23 cellular contexts compared by ENCODE assay signal in the genomic region with DNA sequence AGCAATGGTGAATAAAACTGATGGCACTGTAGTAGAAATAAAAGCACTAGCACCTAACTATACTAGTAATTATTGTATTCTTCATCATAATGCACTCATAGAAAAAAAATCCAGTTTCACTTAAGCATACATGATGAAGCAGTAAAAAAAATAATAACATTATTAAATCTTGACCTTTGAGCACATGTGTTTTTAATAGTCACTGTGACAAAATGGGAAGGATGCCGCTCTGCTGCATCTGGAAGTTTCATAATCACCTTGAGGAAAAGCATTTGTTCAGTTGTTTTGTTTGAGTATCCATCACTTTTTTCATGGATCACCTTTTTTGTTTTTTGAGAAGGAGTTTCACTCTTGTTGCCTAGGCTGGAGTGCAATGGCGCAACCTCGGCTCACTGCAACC. TPM values are rescaled to one million over a fixed set of nuclear protein-coding genes. Genes with fewer than 3 reads are reported as not detected.
DNase-seq lines count a peak whose midpoint lies in the region; TF ChIP-seq lines count a peak whose summit lies in the region.
"Had no signal": no experiment of that assay in that cellular context is flagged by ENCODE, and none has a peak within 500 bp of the region (broad histone marks: within the 10 kb centered on the region; RNA-seq: fewer than 3 reads in every experiment).

No MANE protein-coding gene starts in this region.

- H3K79me2 ChIP-seq in GM23248 (ENCODE audit: insufficient read depth) (no peaks in the 10 kb centered on the region), Karpas-422 (ENCODE audit: low read length) (no peaks in the 10 kb centered on the region)

- H3K27me3 ChIP-seq in GM23248 (replicated peaks; ENCODE audit: insufficient read depth) = no peaks in the 10 kb centered on the region
- no peaks in the 10 kb centered on the region for H3K27me3 ChIP-seq in Karpas-422 (ENCODE audit: low read length)
- H3K27me3 ChIP-seq: BE2C, MG63, SJSA1 had no signal

- H3K4me3 ChIP-seq in GM23248 (no peak overlapping the region), fibroblast of mammary gland (ENCODE audit: control insufficient read depth, low read depth, low read length) (no peak overlapping the region), Karpas-422 (ENCODE audit: low read length) (no peak overlapping the region)
- H3K4me3 ChIP-seq: MG63, SJSA1 had no signal

- 45 to 47% methylated on average over 3 of the region's 3 CpGs for WGBS in GM23248 (ENCODE audit: low coverage in 1 of 2, low lambda C conversion rate in 2 of 2, missing lambda C conversion rate in 2 of 2), 2 experiments

- H3K4me1 ChIP-seq in GM23248 (ENCODE audit: insufficient read depth) = no peaks in the 10 kb centered on the region
- H3K4me1 ChIP-seq in Karpas-422 (ENCODE audit: low read length) = no peaks in the 10 kb centered on the region
- H3K4me1 ChIP-seq: BE2C, SJSA1 had no signal

- H3K9ac ChIP-seq in GM23248 = no peak overlapping the region
- H3K9ac ChIP-seq in Karpas-422 (ENCODE audit: low read length) = no peak overlapping the region

- H3F3A ChIP-seq in GM23248 (ENCODE audit: insufficient read depth) = no peaks in the 10 kb centered on the region

- TF ChIP-seq CTCF in fibroblast of mammary gland (conservative IDR thresholded peaks at IDR 0.05; ENCODE audit: control insufficient read depth, insufficient read depth, low read depth, low read length) = no peak
- TF ChIP-seq CTCF in GM13976 (IDR thresholded peaks at IDR 0.05; ENCODE audit: borderline replicate concordance, control extremely low read depth, extremely low read depth, insufficient read depth, missing control alignments) = no peak

- DNase-seq in AG20443 (ENCODE audit: low spot score) (peak; percentile 37), GM23248 (peak; percentile 68), fibroblast of mammary gland (ENCODE audit: low read depth) (peak; percentile 87), stromal cell of bone marrow (ENCODE audit: low read depth) (peak; percentile 7), GM13976 (ENCODE audit: low spot score) (no peak), Karpas-422 (no peak), dermis blood vessel endothelial cell (no peak), SIG-M5 treated with dmso at 0.1 percent for 504 hours (lab: John Stamatoyannopoulos, UW; ENCODE audit: unreplicated experiment) (no peak)
- DNase-seq: BE2C; CD4-positive, CD25-positive, alpha-beta regulatory T cell; DMS79; MG63; NCI-H1417; NCI-H1694 treated with DMSO at 0.1 percent for 48 hours; NCI-H2081 treated with DMSO at 0.1 percent for 48 hours; NCI-H2171 treated with DMSO at 0.1 percent for 48 hours; NCI-H446; NCI-H526; OCI-M1 had no signal

- H3K9me2 ChIP-seq in GM23248 (ENCODE audit: insufficient read depth) (no peaks in the 10 kb centered on the region), Karpas-422 (replicated peaks; ENCODE audit: insufficient read depth, low read length) (no peaks in the 10 kb centered on the region)

- H3K4me2 ChIP-seq in GM23248 (ENCODE audit: unreplicated experiment) (peak overlapping the region; percentile 3), Karpas-422 (ENCODE audit: low read depth, low read length, poor library complexity, severe bottlenecking) (no peak overlapping the region)

- H3K9me3 ChIP-seq in GM23248 (ENCODE audit: low read depth) (no peaks in the 10 kb centered on the region), Karpas-422 (ENCODE audit: low read length) (no peaks in the 10 kb centered on the region)
- H3K9me3 ChIP-seq: BE2C, MG63, SJSA1 had no signal

- H3K27ac ChIP-seq in GM23248 (no peak overlapping the region), Karpas-422 (ENCODE audit: low read length) (no peak overlapping the region)
- H3K27ac ChIP-seq: SJSA1 had no signal

- no peak overlapping the region for H2AFZ ChIP-seq in GM23248
- no peak overlapping the region for H2AFZ ChIP-seq in Karpas-422 (ENCODE audit: low read length)

- in situ Hi-C loops in GM23248 (cut with MboI) = no loop called here
- in situ Hi-C loops in GM13976 (cut with MboI; ENCODE audit: low sequenced_read_pairs, unreplicated experiment) = no loop called here

- no peaks in the 10 kb centered on the region for H4K20me1 ChIP-seq in GM23248 (ENCODE audit: insufficient read depth)
- H4K20me1 ChIP-seq in Karpas-422 (ENCODE audit: insufficient read depth, low read depth, low read length) = no peaks in the 10 kb centered on the region

- no peaks in the 10 kb centered on the region for H3K36me3 ChIP-seq in GM23248 (ENCODE audit: low read depth)
- H3K36me3 ChIP-seq in Karpas-422 (ENCODE audit: insufficient read depth, low read length) = no peaks in the 10 kb centered on the region
- H3K36me3 ChIP-seq: BE2C, MG63, SJSA1 had no signal

RNA-seq across cellular contexts. Expression of gene OR2K2, which starts 13.2 kb away (rescaled TPM):
- not detected in 2 replicates for total RNA-seq in GM23248 (2014; rRNA removed; shearing (Covaris generic))
- polyA plus RNA-seq in GM23248 (2016; fragmentation: Nextera tagmentation; extraction: Ambion mirVana) = not detected in 2 replicates
- total RNA-seq in Karpas-422 (2014; rRNA removed; shearing (Covaris generic); ENCODE audit: low replicate concordance) = 0.41 TPM in 1 of 2 replicates, not detected in the other
- total RNA-seq in dermis blood vessel endothelial cell = not detected in 2 replicates
- total RNA-seq: A673; CD4-positive, CD25-positive, alpha-beta regulatory T cell; H1; LHCN-M2; SJSA1 had no signal
- polyA plus RNA-seq: CD4-positive, CD25-positive, alpha-beta regulatory T cell; H1 had no signal

Comparison
In these comparisons a context has a peak if more than half of its experiments do, and no peak if none do; other contexts are left out.
1. DNase-seq: peak in AG20443 (single experiment), GM23248 (single experiment), fibroblast of mammary gland (single experiment) and stromal cell of bone marrow (single experiment); none in GM13976 (single experiment), Karpas-422 (single experiment), dermis blood vessel endothelial cell (single experiment) and SIG-M5 treated with dmso at 0.1 percent for 504 hours (single experiment).